8 cellular contexts compared by ENCODE assay signal in the genomic region with DNA sequence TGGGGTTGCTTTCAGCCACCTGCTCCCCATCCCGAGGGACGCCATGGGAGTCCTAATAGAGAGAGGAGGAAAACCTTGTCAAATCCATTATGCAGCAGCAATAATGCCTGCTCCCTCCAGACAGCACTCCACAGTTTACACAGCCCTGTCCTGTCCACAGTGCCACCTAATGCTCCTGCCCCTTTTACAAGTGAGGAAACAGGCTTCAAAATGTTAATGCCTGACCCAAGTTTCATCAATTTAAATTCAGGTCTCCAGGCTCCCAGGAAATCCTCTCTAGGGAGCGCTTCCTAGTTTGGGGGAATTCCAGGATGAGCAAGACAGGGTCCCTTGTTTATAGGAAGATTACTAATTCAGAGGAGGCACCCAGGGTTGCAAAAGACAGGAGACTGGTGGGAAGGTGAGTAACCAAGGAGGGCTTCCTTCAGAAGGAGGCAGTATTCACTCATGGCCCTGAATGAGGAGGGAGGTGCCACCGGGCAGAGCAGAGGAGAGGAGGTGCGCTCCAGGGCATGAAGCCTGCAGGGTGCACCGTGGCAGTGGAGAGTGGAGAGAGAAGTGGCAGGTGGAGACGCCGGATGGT. TPM values are rescaled to one million over a fixed set of nuclear protein-coding genes. Genes with fewer than 3 reads are reported as not detected.
DNase-seq lines count a peak whose midpoint lies in the region; ATAC-seq lines count a peak whose summit lies in the region.

No MANE protein-coding gene starts in this region.

- H3K4me3 ChIP-seq in SK-N-MC (peak overlapping the region; percentile 91), iPS-18a (ENCODE audit: low read length) (peak overlapping the region; percentile 83)

- no peaks in the 10 kb centered on the region for H3K27me3 ChIP-seq in iPS-18a (ENCODE audit: control insufficient read depth, insufficient read depth, low read length)

- ATAC-seq in HG02642 (IDR thresholded peaks at IDR 0.05; ENCODE audit: poor library complexity, unreplicated experiment): no peak

- H3K27ac ChIP-seq in SK-N-MC (no peak overlapping the region), iPS-18a (ENCODE audit: low read length) (no peak overlapping the region)

- no peak overlapping the region for H3K9ac ChIP-seq in SK-N-MC (ENCODE audit: insufficient read length)
- H3K9ac ChIP-seq in iPS-18a (ENCODE audit: low read length): no peak overlapping the region

- H3K36me3 ChIP-seq in SK-N-MC (ENCODE audit: insufficient read depth, low read length) (peaks cover 38% of the 10 kb centered on the region), iPS-18a (ENCODE audit: control insufficient read depth, low read depth, low read length) (peaks cover 32% of the 10 kb centered on the region)

- DNase-seq in A172 (ENCODE audit: low spot score) (peak; percentile 81), GM03348 (ENCODE audit: low spot score) (peak; percentile 48), SK-N-MC (ENCODE audit: low read depth, low spot score) (no peak), NCI-H510A (lab: John Stamatoyannopoulos, UW) (no peak), NCI-H2029 (lab: John Stamatoyannopoulos, UW) (no peak)
- no peak for DNase-seq in stimulated activated CD4-positive, alpha-beta T cell treated with anti-CD3 and anti-CD28 coated beads, Interleukin-12 subunit alpha, Interleukin-12 subunit beta, amount 100 ng/mL, for 4 hours

- H3K9me3 ChIP-seq in SK-N-MC (ENCODE audit: low read depth, low read length): no peaks in the 10 kb centered on the region
- H3K9me3 ChIP-seq in iPS-18a (ENCODE audit: control insufficient read depth, low read depth, low read length): no peaks in the 10 kb centered on the region

- peaks cover 17% of the 10 kb centered on the region for H3K4me1 ChIP-seq in iPS-18a (ENCODE audit: control insufficient read depth, low read depth, low read length)

RNA-seq across cellular contexts. Expression of a gene that starts 1.5 kb away (rescaled TPM):
- total RNA-seq in A172 (2014; rRNA removed; shearing (Covaris generic)): 132 and 170 TPM in 2 replicates

RNA-seq across cellular contexts. Expression of a gene that starts 11.8 kb away (rescaled TPM):
- total RNA-seq in A172 (2014; rRNA removed; shearing (Covaris generic)): 46.9 and 92.9 TPM in 2 replicates

RNA-seq across cellular contexts. Expression of a gene that starts 19.4 kb away (rescaled TPM):
- 56.3 and 63.7 TPM in 2 replicates for total RNA-seq in A172 (2014; rRNA removed; shearing (Covaris generic))

RNA-seq across cellular contexts. Expression of a gene that starts 26.2 kb away (rescaled TPM):
- 6.5 and 9.9 TPM in 2 replicates for total RNA-seq in A172 (2014; rRNA removed; shearing (Covaris generic))

RNA-seq across cellular contexts. Expression of a gene that starts 45.7 kb away (rescaled TPM):
- total RNA-seq in A172 (2014; rRNA removed; shearing (Covaris generic)): not detected in 2 replicates

Comparison
In these comparisons a context has a peak if more than half of its experiments do, and no peak if none do; other contexts are left out.
1. DNase-seq: peak in A172 (single experiment) and GM03348 (single experiment); none in SK-N-MC (single experiment), stimulated activated CD4-positive, alpha-beta T cell treated with anti-CD3 and anti-CD28 coated beads, Interleukin-12 subunit alpha, Interleukin-12 subunit beta, amount 100 ng/mL, for 4 hours (single experiment), NCI-H510A (single experiment) and NCI-H2029 (single experiment).